9 cellular contexts compared by ENCODE assay signal in genomic region chrX:119391279-119391678, GRCh38. TPM values are rescaled to one million over a fixed set of nuclear protein-coding genes. Genes with fewer than 3 reads are reported as not detected.
A peak's percentile ranks its signal among the peaks of the same experiment; 100 is the strongest.
DNase-seq lines count a peak whose midpoint lies in the region; ATAC-seq and TF ChIP-seq lines count a peak whose summit lies in the region.
"Had no signal": no experiment of that assay in that cellular context is flagged by ENCODE, and none has a peak within 500 bp of the region (broad histone marks: within the 10 kb centered on the region; RNA-seq: fewer than 3 reads in every experiment).

No MANE protein-coding gene starts in this region.

- H3K4me3 Mint-ChIP-seq in activated CD8-positive, alpha-beta T cell treated with anti-CD3 and anti-CD28 coated beads for 36 hours = no peak overlapping the region

- 67 to 68% methylated on average over 8 of the region's 8 CpGs for WGBS in lower leg skin, 2 donors

- H3K4me3 ChIP-seq in H7 (ENCODE audit: insufficient read depth, low read depth, low read length) = no peak overlapping the region
- H3K4me3 ChIP-seq in lower lobe of right lung = no peak overlapping the region
- H3K4me3 ChIP-seq in lower leg skin (ENCODE audit: low read depth, poor library complexity, severe bottlenecking) = no peak overlapping the region

- no peaks in the 10 kb centered on the region for H3K27me3 ChIP-seq in H7 (ENCODE audit: control insufficient read depth, insufficient read depth, low read length)
- H3K27me3 ChIP-seq in lower lobe of right lung (ENCODE audit: low read depth) = no peaks in the 10 kb centered on the region

- H3K36me3 ChIP-seq in H7 (replicated peaks; ENCODE audit: control insufficient read depth, insufficient read depth, low read length) (no peaks in the 10 kb centered on the region), lower lobe of right lung (no peaks in the 10 kb centered on the region)

- CTCF ChIA-PET in activated CD8-positive, alpha-beta T cell treated with anti-CD3 and anti-CD28 coated beads for 36 hours (lab: Charles Lee) = no interaction called here

- no peaks in the 10 kb centered on the region for H3K4me1 ChIP-seq in lower lobe of right lung
- H3K4me1 ChIP-seq: parathyroid adenoma had no signal

- TF ChIP-seq POLR2A in lower leg skin (IDR thresholded peaks at IDR 0.05) = no peak

- H3K9me3 Mint-ChIP-seq in activated CD8-positive, alpha-beta T cell treated with anti-CD3 and anti-CD28 coated beads for 36 hours = no peaks in the 10 kb centered on the region

- H3K27ac Mint-ChIP-seq in activated CD8-positive, alpha-beta T cell treated with anti-CD3 and anti-CD28 coated beads for 36 hours = no peak overlapping the region

- H3K27me3 Mint-ChIP-seq in activated CD8-positive, alpha-beta T cell treated with anti-CD3 and anti-CD28 coated beads for 36 hours = no peaks in the 10 kb centered on the region

- no peaks in the 10 kb centered on the region for H3K36me3 Mint-ChIP-seq in activated CD8-positive, alpha-beta T cell treated with anti-CD3 and anti-CD28 coated beads for 36 hours (ENCODE audit: low read depth)

- H3K4me1 Mint-ChIP-seq in activated CD8-positive, alpha-beta T cell treated with anti-CD3 and anti-CD28 coated beads for 36 hours (ENCODE audit: low read depth) = no peaks in the 10 kb centered on the region

- H3K9me3 ChIP-seq in lower lobe of right lung = no peaks in the 10 kb centered on the region

- DNase-seq in DMS53 treated with DMSO at 0.1 percent for 48 hours (lab: John Stamatoyannopoulos, UW; ENCODE audit: unreplicated experiment) (peak; percentile 33), H7 (peak; percentile 63), lower lobe of right lung (no peak), NCI-H187 (lab: John Stamatoyannopoulos, UW) (no peak), lower leg skin (ENCODE audit: low spot score in 2 of 2) (no peak)
- peak; percentile 18 for DNase-seq in activated CD8-positive, alpha-beta T cell treated with anti-CD3 and anti-CD28 coated beads for 36 hours

- no peak for TF ChIP-seq CTCF in activated CD8-positive, alpha-beta T cell treated with anti-CD3 and anti-CD28 coated beads for 36 hours (IDR thresholded peaks at IDR 0.05)
- TF ChIP-seq CTCF in lower lobe of right lung (IDR thresholded peaks at IDR 0.05) (peak; percentile 18), lower leg skin (IDR thresholded peaks at IDR 0.05) (no peak)

- no peak for ATAC-seq in activated CD8-positive, alpha-beta T cell treated with anti-CD3 and anti-CD28 coated beads for 36 hours
- ATAC-seq in lower lobe of right lung (peak in 1 of 2 donors; percentile 65), GM19452 (IDR thresholded peaks at IDR 0.05; ENCODE audit: unreplicated experiment) (no peak)

- intact Hi-C loops in activated CD8-positive, alpha-beta T cell treated with anti-CD3 and anti-CD28 coated beads for 36 hours (cut with micrococcal nuclease) = no loop called here
- intact Hi-C loops in lower lobe of right lung (cut with DNase I) = no loop called here
- intact Hi-C loops in lower leg skin (cut with DNase I; ENCODE audit: low total_unique reads) = no loop called here

- POLR2A ChIA-PET in activated CD8-positive, alpha-beta T cell treated with anti-CD3 and anti-CD28 coated beads for 36 hours (lab: Charles Lee) = no interaction called here

- no peak overlapping the region for H3K27ac ChIP-seq in lower lobe of right lung
- H3K27ac ChIP-seq: parathyroid adenoma, VCaP had no signal

RNA-seq across cellular contexts. Expression of gene SLC25A43, which starts 7.9 kb away (rescaled TPM):
- total RNA-seq in H7 (2014; rRNA removed; shearing (Covaris generic)) = 5.3 and 7.5 TPM in 2 replicates
- total RNA-seq in activated CD8-positive, alpha-beta T cell treated with anti-CD3 and anti-CD28 coated beads for 36 hours = 1 to 10 TPM; 5.3 to 5.6 TPM
- total RNA-seq in lower lobe of right lung (14.9 TPM), lower leg skin (10 to 100 TPM; 28.1 to 44.5 (median 35.9) TPM)

Comparison
In these comparisons a context has a peak if more than half of its experiments do, and no peak if none do; other contexts are left out.
1. DNase-seq: peak in DMS53 treated with DMSO at 0.1 percent for 48 hours (single experiment), H7 (single experiment) and activated CD8-positive, alpha-beta T cell treated with anti-CD3 and anti-CD28 coated beads for 36 hours (single experiment); none in lower lobe of right lung (single experiment), NCI-H187 (0 of 2) and lower leg skin (0 of 2).